ENCODE assay signal across 24 cellular contexts in genomic region chr5:134426362-134426761, GRCh38.
"Had no signal": no experiment of that assay in that cellular context is flagged by ENCODE, and none has a peak within 500 bp of the region (broad histone marks: within the 10 kb centered on the region; RNA-seq: fewer than 3 reads in every experiment).

No MANE protein-coding gene starts in this region.

- H3K27me3 ChIP-seq: esophagus muscularis mucosa, right atrium auricular region, sigmoid colon, testis had no signal

- H3K4me3 ChIP-seq: coronary artery, esophagus muscularis mucosa, lower lobe of right lung, mucosa of descending colon, prostate gland, right atrium auricular region, sigmoid colon, testis, tibial artery had no signal

- H3K36me3 ChIP-seq: esophagus muscularis mucosa, lower lobe of right lung, prostate gland, right atrium auricular region, sigmoid colon, tibial artery had no signal

- H3K27ac ChIP-seq: coronary artery, esophagus muscularis mucosa, lower lobe of right lung, parathyroid adenoma, prostate gland, right atrium auricular region, sigmoid colon, testis, tibial artery had no signal

- H3K9ac ChIP-seq: parathyroid adenoma had no signal

- H2AFZ ChIP-seq: parathyroid adenoma had no signal

- DNase-seq: dermis blood vessel endothelial cell; effector memory CD4-positive, alpha-beta T cell; foreskin melanocyte; head of caudate nucleus; left ventricle myocardium superior; lower lobe of right lung; mucosa of descending colon; naive B cell; sigmoid colon; stimulated activated CD4-positive, alpha-beta T cell treated with anti-CD3 and anti-CD28 coated beads, Interleukin-4, amount 100 ng/mL, for 4 hours; stimulated activated naive CD8-positive, alpha-beta T cell treated with anti-CD3 and anti-CD28 coated beads, Interleukin-15, Interleukin-2, amounts not matched to agents 100 U/mL and 50 U/mL, for 24 hours; substantia nigra; testis; tibial artery had no signal

- FAIRE-seq: endothelial cell of umbilical vein, keratinocyte, urothelium cell line had no signal

- H3K4me1 ChIP-seq: esophagus muscularis mucosa, lower lobe of right lung, parathyroid adenoma, prostate gland, right atrium auricular region, sigmoid colon, testis had no signal

- ATAC-seq: left ventricle myocardium superior; lower lobe of right lung; mucosa of descending colon; natural killer cell treated with Interleukin-12 subunit alpha and Interleukin-12 subunit beta and Interleukin-15 and Interleukin-18, amount 100 ng/mL, for 72 hours; stimulated activated memory B cell treated with anti-CD40 and anti-IgM and Interleukin-4, amounts not matched to agents 10 μg/mL and 1 μg/mL and 100 μg/mL, for 72 hours; stimulated activated naive CD8-positive, alpha-beta T cell treated with anti-CD3 and anti-CD28 coated beads, Interleukin-15, Interleukin-2, amounts not matched to agents 100 U/mL and 50 U/mL, for 24 hours had no signal

- H3K9me3 ChIP-seq: esophagus muscularis mucosa, lower lobe of right lung, mucosa of descending colon, prostate gland, right atrium auricular region, sigmoid colon, testis, tibial artery had no signal

- H3K79me2 ChIP-seq: parathyroid adenoma had no signal
